ENCODE assay signal across 8 cellular contexts in the genomic region with DNA sequence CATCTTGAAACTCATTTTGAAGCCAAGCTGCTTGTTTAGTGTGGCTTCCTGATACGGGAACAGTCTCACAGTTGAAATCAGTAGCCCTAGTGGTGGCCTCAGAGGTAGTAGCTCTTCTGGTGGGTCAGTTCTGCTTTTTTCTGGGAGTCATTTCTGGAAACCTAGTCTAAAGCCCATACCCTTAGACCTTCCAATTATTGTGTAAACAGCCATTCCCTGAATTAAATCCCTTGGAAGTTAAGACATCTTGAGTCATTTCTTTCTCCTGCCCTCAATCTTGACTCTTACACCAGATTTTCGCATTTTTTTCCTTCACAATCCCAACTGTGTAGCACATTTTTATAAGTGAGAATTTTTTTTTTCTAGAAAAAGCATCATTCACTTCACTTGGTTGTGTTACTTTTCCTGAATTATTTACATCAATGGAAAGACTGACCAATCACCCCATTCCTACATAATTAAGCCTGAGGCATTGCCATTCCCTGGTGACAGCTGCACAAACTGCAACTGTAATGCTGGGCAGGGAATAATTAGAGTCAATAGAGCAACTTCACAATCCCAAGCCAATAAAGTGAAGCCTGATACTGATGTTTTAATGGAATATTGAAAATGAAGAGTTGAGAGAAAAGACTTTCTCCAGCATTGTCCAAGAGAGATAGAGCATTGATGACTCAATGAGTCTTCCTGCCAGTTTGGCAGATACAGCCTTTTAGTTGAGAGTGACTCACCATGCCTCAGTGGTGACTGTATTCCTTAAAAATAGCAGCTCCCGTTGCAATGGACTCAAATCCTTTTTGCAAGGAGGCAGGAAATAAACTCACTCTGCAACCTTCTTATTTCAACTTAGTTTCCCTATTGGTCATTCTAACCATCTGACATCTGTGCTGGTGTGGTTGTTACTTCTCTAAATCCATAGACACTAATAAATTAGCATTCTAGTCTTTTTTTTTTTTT. TPM values are rescaled to one million over a fixed set of nuclear protein-coding genes. Genes with fewer than 3 reads are reported as not detected.
A peak's percentile ranks its signal among the peaks of the same experiment; 100 is the strongest.
DNase-seq lines count a peak whose midpoint lies in the region; ATAC-seq and TF ChIP-seq lines count a peak whose summit lies in the region.

No MANE protein-coding gene starts in this region.

- H3K36me3 ChIP-seq in breast epithelium (no peaks in the 10 kb centered on the region), lower lobe of right lung (no peaks in the 10 kb centered on the region)

- DNase-seq in stimulated activated naive CD8-positive, alpha-beta T cell treated with anti-CD3 and anti-CD28 coated beads, Interleukin-15, Interleukin-2, amounts not matched to agents 100 U/mL and 50 U/mL, for 24 hours, result no peak
- DNase-seq in stimulated activated naive CD8-positive, alpha-beta T cell treated with anti-CD3 and anti-CD28 coated beads, Interleukin-15, amount 100 ng/mL, for 72 hours, result no peak
- DNase-seq in LoVo (ENCODE audit: low spot score) (peak; percentile 67), breast epithelium (ENCODE audit: low spot score in 2 of 2) (peak in 1 of 2 donors; percentile 30), lower lobe of right lung (no peak), GM19238 (ENCODE audit: insufficient read length, low spot score) (no peak)

- intact Hi-C loops in breast epithelium (cut with DNase I; ENCODE audit: low total_unique reads), result no loop called here
- intact Hi-C loops in lower lobe of right lung (cut with DNase I), result no loop called here

- H3K4me3 ChIP-seq in breast epithelium, result no peak overlapping the region
- no peak overlapping the region for H3K4me3 ChIP-seq in lower lobe of right lung

- ATAC-seq in stimulated activated naive CD8-positive, alpha-beta T cell treated with anti-CD3 and anti-CD28 coated beads, Interleukin-15, Interleukin-2, amounts not matched to agents 100 U/mL and 50 U/mL, for 24 hours, result peak; percentile 57
- ATAC-seq in stimulated activated naive CD8-positive, alpha-beta T cell treated with anti-CD3 and anti-CD28 coated beads, Interleukin-15, amount 100 ng/mL, for 72 hours, result no peak
- ATAC-seq in lower lobe of right lung (peak; percentile 77 to 79), HG02642 (IDR thresholded peaks at IDR 0.05; ENCODE audit: poor library complexity, unreplicated experiment) (no peak), GM21526 (IDR thresholded peaks at IDR 0.05; ENCODE audit: low FRiP score, unreplicated experiment) (no peak)

- H3K9me3 Mint-ChIP-seq in stimulated activated naive CD8-positive, alpha-beta T cell treated with anti-CD3 and anti-CD28 coated beads, Interleukin-15, amount 100 ng/mL, for 72 hours, result no peaks in the 10 kb centered on the region

- H3K9me3 ChIP-seq in breast epithelium (no peaks in the 10 kb centered on the region), lower lobe of right lung (no peaks in the 10 kb centered on the region)

- no peak for TF ChIP-seq POLR2A in breast epithelium (IDR thresholded peaks at IDR 0.05)

- no peak overlapping the region for H3K27ac Mint-ChIP-seq in stimulated activated naive CD8-positive, alpha-beta T cell treated with anti-CD3 and anti-CD28 coated beads, Interleukin-15, amount 100 ng/mL, for 72 hours

- peak overlapping the region; percentile 52 to 62 for H3K27ac ChIP-seq in breast epithelium
- H3K27ac ChIP-seq in lower lobe of right lung, result peak overlapping the region; percentile 34

- H3K4me1 Mint-ChIP-seq in stimulated activated naive CD8-positive, alpha-beta T cell treated with anti-CD3 and anti-CD28 coated beads, Interleukin-15, amount 100 ng/mL, for 72 hours, result peaks cover 16% of the 10 kb centered on the region

- H3K4me3 Mint-ChIP-seq in stimulated activated naive CD8-positive, alpha-beta T cell treated with anti-CD3 and anti-CD28 coated beads, Interleukin-15, amount 100 ng/mL, for 72 hours, result no peak overlapping the region

- TF ChIP-seq CTCF in breast epithelium (IDR thresholded peaks at IDR 0.05) (no peak), lower lobe of right lung (IDR thresholded peaks at IDR 0.05) (no peak)

- H3K27me3 Mint-ChIP-seq in stimulated activated naive CD8-positive, alpha-beta T cell treated with anti-CD3 and anti-CD28 coated beads, Interleukin-15, amount 100 ng/mL, for 72 hours, result no peaks in the 10 kb centered on the region

- no peaks in the 10 kb centered on the region for H3K4me1 ChIP-seq in breast epithelium
- peaks cover 22% of the 10 kb centered on the region for H3K4me1 ChIP-seq in lower lobe of right lung

- H3K27me3 ChIP-seq in breast epithelium, result no peaks in the 10 kb centered on the region
- H3K27me3 ChIP-seq in lower lobe of right lung (ENCODE audit: low read depth), result no peaks in the 10 kb centered on the region

RNA-seq across cellular contexts. Expression of a gene that starts 13.0 kb away (rescaled TPM):
- total RNA-seq in breast epithelium, result 10 to 100 TPM in 2 of 3 donors, 1 to 10 TPM in 1; 8.8 to 18.7 (median 10.8) TPM
- 11.3 TPM for total RNA-seq in lower lobe of right lung

Comparison
In these comparisons a context has a peak if more than half of its experiments do, and no peak if none do; other contexts are left out.
1. ATAC-seq: peak in stimulated activated naive CD8-positive, alpha-beta T cell treated with anti-CD3 and anti-CD28 coated beads, Interleukin-15, Interleukin-2, amounts not matched to agents 100 U/mL and 50 U/mL, for 24 hours (single experiment) and lower lobe of right lung (2 of 2); none in stimulated activated naive CD8-positive, alpha-beta T cell treated with anti-CD3 and anti-CD28 coated beads, Interleukin-15, amount 100 ng/mL, for 72 hours (single experiment), HG02642 (single experiment) and GM21526 (single experiment).